ENCODE assay signal across 1 cellular context in genomic region chr5:4630031-4630430, GRCh38.
TF ChIP-seq lines count a peak whose summit lies in the region.

No MANE protein-coding gene starts in this region.

TF ChIP-seq in A549, 52 proteins besides CTCF, POLR2A, EP300 and RAD21 (continued from another document):
- no peak for TF ChIP-seq REST (IDR thresholded peaks at IDR 0.05)
